2 cellular contexts compared by ENCODE assay signal in the genomic region with DNA sequence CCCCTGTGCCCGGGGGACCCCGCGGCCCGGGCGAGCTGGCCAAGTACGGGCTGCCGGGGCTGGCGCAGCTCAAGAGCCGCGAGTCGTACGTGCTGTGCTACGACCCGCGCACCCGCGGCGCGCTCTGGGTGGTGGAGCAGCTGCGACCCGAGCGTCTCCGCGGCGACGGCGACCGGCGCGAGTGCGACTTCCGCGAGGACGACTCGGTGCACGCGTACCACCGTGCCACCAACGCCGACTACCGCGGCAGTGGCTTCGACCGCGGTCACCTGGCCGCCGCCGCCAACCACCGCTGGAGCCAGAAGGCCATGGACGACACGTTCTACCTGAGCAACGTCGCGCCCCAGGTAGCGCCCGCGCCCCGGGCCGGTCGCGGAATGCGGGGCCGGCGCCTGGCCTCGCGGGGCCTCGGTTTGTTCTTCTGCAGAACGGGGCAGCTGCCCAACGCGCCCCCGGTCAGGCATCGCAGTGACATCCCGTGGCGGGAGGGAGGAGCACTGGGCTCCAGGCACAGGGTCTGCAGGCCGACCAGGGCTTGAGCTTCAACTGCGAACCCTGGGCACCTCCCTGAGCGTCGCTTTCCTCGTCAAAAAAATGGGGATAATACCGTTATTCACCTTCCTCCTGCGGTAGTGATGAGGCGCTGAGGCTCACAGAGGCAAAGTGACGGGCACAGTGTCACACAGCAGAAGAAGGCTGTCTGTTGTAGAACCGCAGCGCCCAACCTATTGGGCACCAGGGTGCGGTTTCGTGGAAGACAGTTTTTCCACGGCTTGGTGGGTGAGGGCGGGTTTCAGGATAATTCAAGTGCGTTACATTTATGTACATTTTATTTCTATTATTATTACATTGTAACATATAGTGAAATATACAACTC.
TF ChIP-seq lines count a peak whose summit lies in the region.

No MANE protein-coding gene starts in this region.

TF ChIP-seq in SK-N-SH, 30 proteins besides CTCF, POLR2A, EP300 and RAD21:
- no peak for TF ChIP-seq SMC3 (IDR thresholded peaks at IDR 0.05; ENCODE audit: low read depth, low read length)
- TF ChIP-seq SIN3A (IDR thresholded peaks at IDR 0.05; ENCODE audit: borderline replicate concordance, low read depth, low read length), result peak; percentile 23; the same call in 1 of the 2 replicates
- no peak for TF ChIP-seq RFX5 (IDR thresholded peaks at IDR 0.05; ENCODE audit: low read length)
- TF ChIP-seq, protein P1, sequence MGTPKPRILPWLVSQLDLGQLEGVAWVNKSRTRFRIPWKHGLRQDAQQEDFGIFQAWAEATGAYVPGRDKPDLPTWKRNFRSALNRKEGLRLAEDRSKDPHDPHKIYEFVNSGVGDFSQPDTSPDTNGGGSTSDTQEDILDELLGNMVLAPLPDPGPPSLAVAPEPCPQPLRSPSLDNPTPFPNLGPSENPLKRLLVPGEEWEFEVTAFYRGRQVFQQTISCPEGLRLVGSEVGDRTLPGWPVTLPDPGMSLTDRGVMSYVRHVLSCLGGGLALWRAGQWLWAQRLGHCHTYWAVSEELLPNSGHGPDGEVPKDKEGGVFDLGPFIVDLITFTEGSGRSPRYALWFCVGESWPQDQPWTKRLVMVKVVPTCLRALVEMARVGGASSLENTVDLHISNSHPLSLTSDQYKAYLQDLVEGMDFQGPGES (IDR thresholded peaks at IDR 0.05; ENCODE audit: low read depth, low read length), result no peak
- no peak for TF ChIP-seq POLR2AphosphoS5 (IDR thresholded peaks at IDR 0.05; ENCODE audit: low read depth, low read length)
- TF ChIP-seq GATA2 (CRISPR knock-in tag; IDR thresholded peaks at IDR 0.05), result no peak

TF ChIP-seq in GM12878, 131 proteins besides CTCF, POLR2A, EP300 and RAD21 (continues in another document):
- no peak for TF ChIP-seq WRNIP1 (IDR thresholded peaks at IDR 0.05; ENCODE audit: borderline replicate concordance, low read depth, low read length)
- TF ChIP-seq ETV6 (conservative IDR thresholded peaks at IDR 0.05 in 1 of 2, IDR thresholded peaks at IDR 0.05 in 1 of 2; ENCODE audit: borderline replicate concordance in 1 of 2, low read depth in 1 of 2), result no peak
- no peak for TF ChIP-seq ZNF217 (IDR thresholded peaks at IDR 0.05)
- peak; percentile 48; the same call in 1 of the 2 replicates for TF ChIP-seq IKZF1 (conservative IDR thresholded peaks at IDR 0.05)
- TF ChIP-seq STAT3 (IDR thresholded peaks at IDR 0.05; ENCODE audit: low read depth, low read length), result no peak
- TF ChIP-seq, protein P2, sequence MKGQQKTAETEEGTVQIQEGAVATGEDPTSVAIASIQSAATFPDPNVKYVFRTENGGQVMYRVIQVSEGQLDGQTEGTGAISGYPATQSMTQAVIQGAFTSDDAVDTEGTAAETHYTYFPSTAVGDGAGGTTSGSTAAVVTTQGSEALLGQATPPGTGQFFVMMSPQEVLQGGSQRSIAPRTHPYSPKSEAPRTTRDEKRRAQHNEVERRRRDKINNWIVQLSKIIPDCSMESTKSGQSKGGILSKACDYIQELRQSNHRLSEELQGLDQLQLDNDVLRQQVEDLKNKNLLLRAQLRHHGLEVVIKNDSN (IDR thresholded peaks at IDR 0.05; ENCODE audit: borderline replicate concordance, extremely low read length, insufficient read depth, low read depth, low read length), result no peak
- TF ChIP-seq, protein P3, sequence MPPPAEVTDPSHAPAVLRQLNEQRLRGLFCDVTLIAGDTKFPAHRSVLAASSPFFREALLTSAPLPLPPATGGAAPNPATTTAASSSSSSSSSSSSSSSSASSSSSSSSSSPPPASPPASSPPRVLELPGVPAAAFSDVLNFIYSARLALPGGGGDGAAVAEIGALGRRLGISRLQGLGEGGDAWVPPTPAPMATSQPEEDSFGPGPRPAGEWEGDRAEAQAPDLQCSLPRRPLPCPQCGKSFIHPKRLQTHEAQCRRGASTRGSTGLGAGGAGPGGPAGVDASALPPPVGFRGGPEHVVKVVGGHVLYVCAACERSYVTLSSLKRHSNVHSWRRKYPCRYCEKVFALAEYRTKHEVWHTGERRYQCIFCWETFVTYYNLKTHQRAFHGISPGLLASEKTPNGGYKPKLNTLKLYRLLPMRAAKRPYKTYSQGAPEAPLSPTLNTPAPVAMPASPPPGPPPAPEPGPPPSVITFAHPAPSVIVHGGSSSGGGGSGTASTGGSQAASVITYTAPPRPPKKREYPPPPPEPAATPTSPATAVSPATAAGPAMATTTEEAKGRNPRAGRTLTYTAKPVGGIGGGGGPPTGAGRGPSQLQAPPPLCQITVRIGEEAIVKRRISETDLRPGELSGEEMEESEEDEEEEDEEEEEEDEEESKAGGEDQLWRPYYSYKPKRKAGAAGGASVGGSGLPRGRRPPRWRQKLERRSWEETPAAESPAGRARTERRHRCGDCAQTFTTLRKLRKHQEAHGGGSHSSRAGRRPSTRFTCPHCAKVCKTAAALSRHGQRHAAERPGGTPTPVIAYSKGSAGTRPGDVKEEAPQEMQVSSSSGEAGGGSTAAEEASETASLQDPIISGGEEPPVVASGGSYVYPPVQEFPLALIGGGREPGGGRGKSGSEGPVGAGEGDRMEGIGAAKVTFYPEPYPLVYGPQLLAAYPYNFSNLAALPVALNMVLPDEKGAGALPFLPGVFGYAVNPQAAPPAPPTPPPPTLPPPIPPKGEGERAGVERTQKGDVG (CRISPR knock-in tag; IDR thresholded peaks at IDR 0.05), result no peak
- TF ChIP-seq CEBPB (IDR thresholded peaks at IDR 0.05; ENCODE audit: borderline replicate concordance in 1 of 2, low read depth in 2 of 2, low read length in 2 of 2), result no peak
- TF ChIP-seq, protein P4, sequence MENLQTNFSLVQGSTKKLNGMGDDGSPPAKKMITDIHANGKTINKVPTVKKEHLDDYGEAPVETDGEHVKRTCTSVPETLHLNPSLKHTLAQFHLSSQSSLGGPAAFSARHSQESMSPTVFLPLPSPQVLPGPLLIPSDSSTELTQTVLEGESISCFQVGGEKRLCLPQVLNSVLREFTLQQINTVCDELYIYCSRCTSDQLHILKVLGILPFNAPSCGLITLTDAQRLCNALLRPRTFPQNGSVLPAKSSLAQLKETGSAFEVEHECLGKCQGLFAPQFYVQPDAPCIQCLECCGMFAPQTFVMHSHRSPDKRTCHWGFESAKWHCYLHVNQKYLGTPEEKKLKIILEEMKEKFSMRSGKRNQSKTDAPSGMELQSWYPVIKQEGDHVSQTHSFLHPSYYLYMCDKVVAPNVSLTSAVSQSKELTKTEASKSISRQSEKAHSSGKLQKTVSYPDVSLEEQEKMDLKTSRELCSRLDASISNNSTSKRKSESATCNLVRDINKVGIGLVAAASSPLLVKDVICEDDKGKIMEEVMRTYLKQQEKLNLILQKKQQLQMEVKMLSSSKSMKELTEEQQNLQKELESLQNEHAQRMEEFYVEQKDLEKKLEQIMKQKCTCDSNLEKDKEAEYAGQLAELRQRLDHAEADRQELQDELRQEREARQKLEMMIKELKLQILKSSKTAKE (IDR thresholded peaks at IDR 0.05; ENCODE audit: low read depth, poor library complexity, severe bottlenecking), result no peak
- TF ChIP-seq PAX8 (IDR thresholded peaks at IDR 0.05), result no peak
- no peak for TF ChIP-seq MTA2 (IDR thresholded peaks at IDR 0.05; ENCODE audit: low read depth)
- peak in 1 of 2 experiments; percentile 11; a peak in 1 of 4 replicates for TF ChIP-seq SRF (IDR thresholded peaks at IDR 0.05; ENCODE audit: low read depth in 2 of 2, low read length in 2 of 2)
- no peak for TF ChIP-seq IRF4 (IDR thresholded peaks at IDR 0.05; ENCODE audit: low read depth, low read length)
- no peak for TF ChIP-seq ZNF622 (IDR thresholded peaks at IDR 0.05)
- TF ChIP-seq, protein P5, sequence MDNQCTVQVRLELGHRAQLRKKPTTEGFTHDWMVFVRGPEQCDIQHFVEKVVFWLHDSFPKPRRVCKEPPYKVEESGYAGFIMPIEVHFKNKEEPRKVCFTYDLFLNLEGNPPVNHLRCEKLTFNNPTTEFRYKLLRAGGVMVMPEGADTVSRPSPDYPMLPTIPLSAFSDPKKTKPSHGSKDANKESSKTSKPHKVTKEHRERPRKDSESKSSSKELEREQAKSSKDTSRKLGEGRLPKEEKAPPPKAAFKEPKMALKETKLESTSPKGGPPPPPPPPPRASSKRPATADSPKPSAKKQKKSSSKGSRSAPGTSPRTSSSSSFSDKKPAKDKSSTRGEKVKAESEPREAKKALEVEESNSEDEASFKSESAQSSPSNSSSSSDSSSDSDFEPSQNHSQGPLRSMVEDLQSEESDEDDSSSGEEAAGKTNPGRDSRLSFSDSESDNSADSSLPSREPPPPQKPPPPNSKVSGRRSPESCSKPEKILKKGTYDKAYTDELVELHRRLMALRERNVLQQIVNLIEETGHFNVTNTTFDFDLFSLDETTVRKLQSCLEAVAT (IDR thresholded peaks at IDR 0.05), result 0 out of 2 replicates have a peak, but pooled peaks have one; percentile 48
- no peak for TF ChIP-seq NBN (IDR thresholded peaks at IDR 0.05)
- no peak for TF ChIP-seq NFXL1 (IDR thresholded peaks at IDR 0.05; ENCODE audit: borderline replicate concordance)
- TF ChIP-seq, protein P1 (IDR thresholded peaks at IDR 0.05), result no peak
- no peak for TF ChIP-seq HCFC1 (IDR thresholded peaks at IDR 0.05; ENCODE audit: low read length)
- no peak for TF ChIP-seq EZH2 (IDR thresholded peaks at IDR 0.05; ENCODE audit: borderline replicate concordance, control insufficient read depth, low read depth, low read length)
- no peak for TF ChIP-seq BCL11A (IDR thresholded peaks at IDR 0.05; ENCODE audit: low read depth, low read length)
- TF ChIP-seq BACH1 (IDR thresholded peaks at IDR 0.05; ENCODE audit: borderline replicate concordance), result peak; percentile 62; the same call in 1 of the 2 replicates
- 0 out of 2 replicates have a peak, but pooled peaks have one; percentile 45 for TF ChIP-seq DPF2 (IDR thresholded peaks at IDR 0.05)
- TF ChIP-seq HDAC2 (IDR thresholded peaks at IDR 0.05), result no peak
- TF ChIP-seq MYC (IDR thresholded peaks at IDR 0.05; ENCODE audit: insufficient read depth, insufficient read length, insufficient replicate concordance, low read length, severe bottlenecking), result no peak
- TF ChIP-seq, protein P6, sequence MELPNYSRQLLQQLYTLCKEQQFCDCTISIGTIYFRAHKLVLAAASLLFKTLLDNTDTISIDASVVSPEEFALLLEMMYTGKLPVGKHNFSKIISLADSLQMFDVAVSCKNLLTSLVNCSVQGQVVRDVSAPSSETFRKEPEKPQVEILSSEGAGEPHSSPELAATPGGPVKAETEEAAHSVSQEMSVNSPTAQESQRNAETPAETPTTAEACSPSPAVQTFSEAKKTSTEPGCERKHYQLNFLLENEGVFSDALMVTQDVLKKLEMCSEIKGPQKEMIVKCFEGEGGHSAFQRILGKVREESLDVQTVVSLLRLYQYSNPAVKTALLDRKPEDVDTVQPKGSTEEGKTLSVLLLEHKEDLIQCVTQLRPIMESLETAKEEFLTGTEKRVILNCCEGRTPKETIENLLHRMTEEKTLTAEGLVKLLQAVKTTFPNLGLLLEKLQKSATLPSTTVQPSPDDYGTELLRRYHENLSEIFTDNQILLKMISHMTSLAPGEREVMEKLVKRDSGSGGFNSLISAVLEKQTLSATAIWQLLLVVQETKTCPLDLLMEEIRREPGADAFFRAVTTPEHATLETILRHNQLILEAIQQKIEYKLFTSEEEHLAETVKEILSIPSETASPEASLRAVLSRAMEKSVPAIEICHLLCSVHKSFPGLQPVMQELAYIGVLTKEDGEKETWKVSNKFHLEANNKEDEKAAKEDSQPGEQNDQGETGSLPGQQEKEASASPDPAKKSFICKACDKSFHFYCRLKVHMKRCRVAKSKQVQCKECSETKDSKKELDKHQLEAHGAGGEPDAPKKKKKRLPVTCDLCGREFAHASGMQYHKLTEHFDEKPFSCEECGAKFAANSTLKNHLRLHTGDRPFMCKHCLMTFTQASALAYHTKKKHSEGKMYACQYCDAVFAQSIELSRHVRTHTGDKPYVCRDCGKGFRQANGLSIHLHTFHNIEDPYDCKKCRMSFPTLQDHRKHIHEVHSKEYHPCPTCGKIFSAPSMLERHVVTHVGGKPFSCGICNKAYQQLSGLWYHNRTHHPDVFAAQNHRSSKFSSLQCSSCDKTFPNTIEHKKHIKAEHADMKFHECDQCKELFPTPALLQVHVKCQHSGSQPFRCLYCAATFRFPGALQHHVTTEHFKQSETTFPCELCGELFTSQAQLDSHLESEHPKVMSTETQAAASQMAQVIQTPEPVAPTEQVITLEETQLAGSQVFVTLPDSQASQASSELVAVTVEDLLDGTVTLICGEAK (IDR thresholded peaks at IDR 0.05; ENCODE audit: borderline replicate concordance), result no peak
- no peak for TF ChIP-seq YBX1 (IDR thresholded peaks at IDR 0.05)
- TF ChIP-seq, protein P7, sequence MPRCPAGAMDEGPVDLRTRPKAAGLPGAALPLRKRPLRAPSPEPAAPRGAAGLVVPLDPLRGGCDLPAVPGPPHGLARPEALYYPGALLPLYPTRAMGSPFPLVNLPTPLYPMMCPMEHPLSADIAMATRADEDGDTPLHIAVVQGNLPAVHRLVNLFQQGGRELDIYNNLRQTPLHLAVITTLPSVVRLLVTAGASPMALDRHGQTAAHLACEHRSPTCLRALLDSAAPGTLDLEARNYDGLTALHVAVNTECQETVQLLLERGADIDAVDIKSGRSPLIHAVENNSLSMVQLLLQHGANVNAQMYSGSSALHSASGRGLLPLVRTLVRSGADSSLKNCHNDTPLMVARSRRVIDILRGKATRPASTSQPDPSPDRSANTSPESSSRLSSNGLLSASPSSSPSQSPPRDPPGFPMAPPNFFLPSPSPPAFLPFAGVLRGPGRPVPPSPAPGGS (IDR thresholded peaks at IDR 0.05; ENCODE audit: borderline replicate concordance, insufficient read depth, low read depth, low read length, poor library complexity, severe bottlenecking), result no peak
- TF ChIP-seq RELA (IDR thresholded peaks at IDR 0.05; ENCODE audit: borderline replicate concordance, partially characterized antibody), result no peak
- TF ChIP-seq ATF7 (IDR thresholded peaks at IDR 0.05; ENCODE audit: low read depth), result no peak
- TF ChIP-seq ZNF384 (IDR thresholded peaks at IDR 0.05; ENCODE audit: borderline replicate concordance, low read depth, low read length), result no peak
- no peak for TF ChIP-seq JUND (IDR thresholded peaks at IDR 0.05; ENCODE audit: low read depth, low read length)
- no peak for TF ChIP-seq POLR2AphosphoS5 (IDR thresholded peaks at IDR 0.05; ENCODE audit: low read length)
- no peak for TF ChIP-seq CREB1 (IDR thresholded peaks at IDR 0.05; ENCODE audit: low read depth)
- peak; percentile 42; the same call in 1 of the 2 replicates for TF ChIP-seq LARP7 (IDR thresholded peaks at IDR 0.05)
- TF ChIP-seq, protein P8, sequence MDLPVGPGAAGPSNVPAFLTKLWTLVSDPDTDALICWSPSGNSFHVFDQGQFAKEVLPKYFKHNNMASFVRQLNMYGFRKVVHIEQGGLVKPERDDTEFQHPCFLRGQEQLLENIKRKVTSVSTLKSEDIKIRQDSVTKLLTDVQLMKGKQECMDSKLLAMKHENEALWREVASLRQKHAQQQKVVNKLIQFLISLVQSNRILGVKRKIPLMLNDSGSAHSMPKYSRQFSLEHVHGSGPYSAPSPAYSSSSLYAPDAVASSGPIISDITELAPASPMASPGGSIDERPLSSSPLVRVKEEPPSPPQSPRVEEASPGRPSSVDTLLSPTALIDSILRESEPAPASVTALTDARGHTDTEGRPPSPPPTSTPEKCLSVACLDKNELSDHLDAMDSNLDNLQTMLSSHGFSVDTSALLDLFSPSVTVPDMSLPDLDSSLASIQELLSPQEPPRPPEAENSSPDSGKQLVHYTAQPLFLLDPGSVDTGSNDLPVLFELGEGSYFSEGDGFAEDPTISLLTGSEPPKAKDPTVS (IDR thresholded peaks at IDR 0.05; ENCODE audit: low read depth, low read length), result no peak
- TF ChIP-seq SREBF2 (IDR thresholded peaks at IDR 0.05; ENCODE audit: low read length), result no peak
- no peak for TF ChIP-seq RFX5 (IDR thresholded peaks at IDR 0.05; ENCODE audit: low read depth, low read length)
